ENCODE assay signal across 8 cellular contexts in the genomic region with DNA sequence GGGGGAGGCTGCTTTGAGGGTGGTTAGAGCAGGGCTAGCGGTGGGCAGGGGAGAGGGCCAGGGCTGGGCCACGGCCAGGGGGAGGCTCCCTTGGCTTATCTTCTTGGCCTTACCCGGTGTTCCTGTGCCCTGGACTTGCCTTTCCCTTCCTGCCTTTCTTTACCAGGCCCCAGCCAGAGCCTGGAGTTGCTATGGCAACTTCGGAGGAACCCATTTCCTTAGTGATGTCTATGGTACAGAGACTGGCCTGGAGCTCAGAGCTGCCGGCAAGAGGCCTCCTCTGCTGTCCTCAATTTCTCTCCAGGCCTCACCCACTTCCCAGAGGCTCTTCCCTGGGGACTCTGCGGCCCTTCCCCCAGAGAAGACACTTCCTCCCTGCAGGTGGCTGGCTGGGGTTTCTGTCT. TPM values are rescaled to one million over a fixed set of nuclear protein-coding genes. Genes with fewer than 3 reads are reported as not detected.
DNase-seq lines count a peak whose midpoint lies in the region; ATAC-seq, FAIRE-seq and TF ChIP-seq lines count a peak whose summit lies in the region.

No MANE protein-coding gene starts in this region.

- no peak for TF ChIP-seq EP300 in A549 (IDR thresholded peaks at IDR 0.05)

- H2AFZ ChIP-seq in Karpas-422 (ENCODE audit: low read length) = no peak overlapping the region

- CTCF ChIA-PET in A549 (lab: Yijun Ruan, JAX) = interaction anchor here (1.2 to 89.4 kb wide), 3 partner anchors 12 to 126 kb away, joined by 3 to 3291 read pairs (median 6); a partner anchor contains a TSS
- CTCF ChIA-PET in activated naive CD4-positive, alpha-beta T cell treated with anti-CD3 and anti-CD28 coated beads, Interleukin-2, amount 10 ng/mL, durations not matched to agents 7 days and 5 days (lab: Charles Lee) = interaction anchor here (0.8 to 1.6 kb wide), 3 partner anchors 12 to 49 kb away, joined by 3 read pairs; no protein-coding TSS in a partner anchor

- H3K9me2 ChIP-seq in Karpas-422 (replicated peaks; ENCODE audit: insufficient read depth, low read length) = no peaks in the 10 kb centered on the region

- peaks cover 12% of the 10 kb centered on the region for H3K4me1 Mint-ChIP-seq in activated naive CD4-positive, alpha-beta T cell treated with anti-CD3 and anti-CD28 coated beads, Interleukin-2, amount 10 ng/mL, durations not matched to agents 7 days and 5 days

- no peaks in the 10 kb centered on the region for H4K20me1 ChIP-seq in Karpas-422 (ENCODE audit: insufficient read depth, low read depth, low read length)

- DNase-seq in A549 (ENCODE audit: low read depth in 1 of 2, low spot score in 1 of 2) (peak in 1 of 2 experiments; percentile 46), Karpas-422 (peak; percentile 46), body of pancreas (peak in 3 of 4 donors; percentile 27 to 33 (median 28)), islet precursor cell (peak; percentile 86), GM19238 (ENCODE audit: insufficient read length, low spot score) (no peak), NCI-H526 treated with DMSO at 0.1 percent for 48 hours (lab: John Stamatoyannopoulos, UW) (no peak), left lung (no peak)
- DNase-seq in activated naive CD4-positive, alpha-beta T cell treated with anti-CD3 and anti-CD28 coated beads, Interleukin-2, amount 10 ng/mL, durations not matched to agents 7 days and 5 days = no peak

- H3K27me3 ChIP-seq in Karpas-422 (ENCODE audit: low read length) (no peaks in the 10 kb centered on the region), body of pancreas (peaks cover 0 to 16% of the 10 kb centered on the region in 2 donors), left lung (peaks cover 25 to 100% of the 10 kb centered on the region in 2 donors)

- H3K9me3 ChIP-seq in A549 (no peaks in the 10 kb centered on the region), Karpas-422 (ENCODE audit: low read length) (no peaks in the 10 kb centered on the region), body of pancreas (no peaks in the 10 kb centered on the region), left lung (no peaks in the 10 kb centered on the region)

- H3K9ac ChIP-seq in Karpas-422 (ENCODE audit: low read length) = no peak overlapping the region

- H3K79me2 ChIP-seq in Karpas-422 (ENCODE audit: low read length) = no peaks in the 10 kb centered on the region

- H3K36me3 Mint-ChIP-seq in activated naive CD4-positive, alpha-beta T cell treated with anti-CD3 and anti-CD28 coated beads, Interleukin-2, amount 10 ng/mL, durations not matched to agents 7 days and 5 days = no peaks in the 10 kb centered on the region

- H3K27ac ChIP-seq in A549 = peak overlapping the region in 1 of 2 experiments; percentile 51; a peak in 2 of 6 replicates
- H3K27ac ChIP-seq in Karpas-422 (ENCODE audit: low read length) = no peak overlapping the region
- no peak overlapping the region for H3K27ac ChIP-seq in body of pancreas
- no peak overlapping the region for H3K27ac ChIP-seq in left lung

- peaks cover 90% of the 10 kb centered on the region for H3K27me3 Mint-ChIP-seq in activated naive CD4-positive, alpha-beta T cell treated with anti-CD3 and anti-CD28 coated beads, Interleukin-2, amount 10 ng/mL, durations not matched to agents 7 days and 5 days

- intact Hi-C loops in body of pancreas (cut with DNase I) = no loop called here
- intact Hi-C loops in left lung (cut with DNase I) = no loop called here

- no peak overlapping the region for H3K4me3 Mint-ChIP-seq in activated naive CD4-positive, alpha-beta T cell treated with anti-CD3 and anti-CD28 coated beads, Interleukin-2, amount 10 ng/mL, durations not matched to agents 7 days and 5 days

- H3K36me3 ChIP-seq in Karpas-422 (ENCODE audit: insufficient read depth, low read length) = no peaks in the 10 kb centered on the region
- no peaks in the 10 kb centered on the region for H3K36me3 ChIP-seq in body of pancreas (replicated peaks in 1 of 2; ENCODE audit: insufficient read depth in 1 of 2, low read depth in 2 of 2)
- H3K36me3 ChIP-seq in left lung = no peaks in the 10 kb centered on the region

- TF ChIP-seq RAD21 in A549 (conservative IDR thresholded peaks at IDR 0.05 in 1 of 2, IDR thresholded peaks at IDR 0.05 in 1 of 2) = no peak

- POLR2A ChIA-PET in A549 (lab: Yijun Ruan, JAX) = no interaction called here

- H3K27ac Mint-ChIP-seq in activated naive CD4-positive, alpha-beta T cell treated with anti-CD3 and anti-CD28 coated beads, Interleukin-2, amount 10 ng/mL, durations not matched to agents 7 days and 5 days = no peak overlapping the region

- H3K9me3 Mint-ChIP-seq in activated naive CD4-positive, alpha-beta T cell treated with anti-CD3 and anti-CD28 coated beads, Interleukin-2, amount 10 ng/mL, durations not matched to agents 7 days and 5 days = no peaks in the 10 kb centered on the region

- no peak for FAIRE-seq in A549 (lab: Jason Lieb, UNC)

- WGBS in A549 (ENCODE audit: missing lambda C conversion rate) = 34% methylated on average over 6 of the region's 6 CpGs
- 48 to 56% methylated on average over 6 of the region's 6 CpGs for WGBS in body of pancreas, 2 donors

- H3K4me2 ChIP-seq in A549 = no peak overlapping the region
- H3K4me2 ChIP-seq in Karpas-422 (ENCODE audit: low read depth, low read length, poor library complexity, severe bottlenecking) = no peak overlapping the region

- H3K4me3 ChIP-seq in A549 (no peak overlapping the region), Karpas-422 (ENCODE audit: low read length) (no peak overlapping the region), body of pancreas (no peak overlapping the region), left lung (no peak overlapping the region)

- TF ChIP-seq POLR2A in A549 (IDR thresholded peaks at IDR 0.05; ENCODE audit: low read length) (no peak), body of pancreas (IDR thresholded peaks at IDR 0.05) (no peak)

- ATAC-seq in A549 (peak; percentile 37 to 64), body of pancreas (no peak), left lung (no peak)

- H3K4me1 ChIP-seq in A549 = peaks cover 14% of the 10 kb centered on the region
- peaks cover 7% of the 10 kb centered on the region for H3K4me1 ChIP-seq in Karpas-422 (ENCODE audit: low read length)
- peaks cover 18% of the 10 kb centered on the region for H3K4me1 ChIP-seq in body of pancreas
- peaks cover 0 to 10% of the 10 kb centered on the region in 2 donors for H3K4me1 ChIP-seq in left lung

- no peak for TF ChIP-seq CTCF in A549 (IDR thresholded peaks at IDR 0.05)
- TF ChIP-seq CTCF in body of pancreas (IDR thresholded peaks at IDR 0.05) = no peak
- TF ChIP-seq CTCF in left lung (IDR thresholded peaks at IDR 0.05) = no peak

TF ChIP-seq in A549, 52 proteins besides CTCF, POLR2A, EP300 and RAD21 (continues in another document):
- no peak for TF ChIP-seq POLR2AphosphoS2 (conservative IDR thresholded peaks at IDR 0.05; ENCODE audit: low read length)
- TF ChIP-seq HEYL (CRISPR knock-in tag; IDR thresholded peaks at IDR 0.05) = no peak
- no peak for TF ChIP-seq KDM1A (IDR thresholded peaks at IDR 0.05; ENCODE audit: low read depth)
- TF ChIP-seq NPAS2 (CRISPR knock-in tag; IDR thresholded peaks at IDR 0.05; ENCODE audit: borderline replicate concordance) = no peak
- no peak for TF ChIP-seq HOXA7 (CRISPR knock-in tag; IDR thresholded peaks at IDR 0.05)
- TF ChIP-seq, protein P1, sequence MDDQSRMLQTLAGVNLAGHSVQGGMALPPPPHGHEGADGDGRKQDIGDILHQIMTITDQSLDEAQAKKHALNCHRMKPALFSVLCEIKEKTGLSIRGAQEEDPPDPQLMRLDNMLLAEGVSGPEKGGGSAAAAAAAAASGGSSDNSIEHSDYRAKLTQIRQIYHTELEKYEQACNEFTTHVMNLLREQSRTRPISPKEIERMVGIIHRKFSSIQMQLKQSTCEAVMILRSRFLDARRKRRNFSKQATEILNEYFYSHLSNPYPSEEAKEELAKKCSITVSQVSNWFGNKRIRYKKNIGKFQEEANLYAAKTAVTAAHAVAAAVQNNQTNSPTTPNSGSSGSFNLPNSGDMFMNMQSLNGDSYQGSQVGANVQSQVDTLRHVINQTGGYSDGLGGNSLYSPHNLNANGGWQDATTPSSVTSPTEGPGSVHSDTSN (IDR thresholded peaks at IDR 0.05) = no peak

RNA-seq across cellular contexts. Expression of a gene that starts 11.5 kb away (rescaled TPM):
- polyA plus RNA-seq in A549 (2011; rRNA removed) (2.3 TPM in 2 replicates), A549 (2017; fragmentation: RNase III; extraction: RNeasy Plus Mini Kit Qiagen cat#74134 plus additional on column Dnase treatment) (9.3 to 13.0 TPM (median 11.5 TPM) in 3 replicates)
- 5.8 and 7.2 TPM in 2 replicates for polyA plus RNA-seq in A549 (2012; cell fraction: cytosol; rRNA removed)
- 25.9 and 31.3 TPM in 2 replicates for polyA plus RNA-seq in A549 (2012; cell fraction: nucleus; rRNA removed)
- 3.1 and 6.2 TPM in 2 replicates for polyA minus RNA-seq in A549 (2011; rRNA and poly(A)+ RNA removed)
- total RNA-seq in Karpas-422 (2014; rRNA removed; shearing (Covaris generic); ENCODE audit: low replicate concordance) = not detected in 2 replicates
- total RNA-seq in body of pancreas (1 to 10 TPM; 2.9 to 3.6 TPM), left lung (10 to 100 TPM in 1 of 2 donors, 1 to 10 TPM in 1; 7.3 to 11.7 TPM)

RNA-seq across cellular contexts. Expression of a gene that starts 27.9 kb away (rescaled TPM):
- 0.06 and 0.20 TPM in 2 replicates for polyA plus RNA-seq in A549 (2011; rRNA removed)
- polyA plus RNA-seq in A549 (2012; cell fraction: cytosol; rRNA removed) = 0.01 and 0.10 TPM in 2 replicates
- polyA plus RNA-seq in A549 (2012; cell fraction: nucleus; rRNA removed) = 0.04 TPM in 1 of 2 replicates, not detected in the other
- polyA plus RNA-seq in A549 (2017; fragmentation: RNase III; extraction: RNeasy Plus Mini Kit Qiagen cat#74134 plus additional on column Dnase treatment) = 0.09 TPM in 1 of 3 replicates, not detected in the others
- 0.21 TPM in 1 of 2 replicates, not detected in the other for polyA minus RNA-seq in A549 (2011; rRNA and poly(A)+ RNA removed)
- total RNA-seq in Karpas-422 (2014; rRNA removed; shearing (Covaris generic); ENCODE audit: low replicate concordance) = not detected in 2 replicates
- 10 to 100 TPM; 12.7 to 23.1 TPM for total RNA-seq in body of pancreas
- 100 to 1,000 TPM in 1 of 2 donors, 10 to 100 TPM in 1; 32.0 to 101 TPM for total RNA-seq in left lung

RNA-seq across cellular contexts. Expression of a gene that starts 52.6 kb away (rescaled TPM):
- polyA plus RNA-seq in A549 (2011; rRNA removed) = 46.2 and 55.3 TPM in 2 replicates
- polyA plus RNA-seq in A549 (2012; cell fraction: cytosol; rRNA removed) = 55.6 and 70.3 TPM in 2 replicates
- polyA plus RNA-seq in A549 (2012; cell fraction: nucleus; rRNA removed) = 113 and 115 TPM in 2 replicates
- polyA plus RNA-seq in A549 (2017; fragmentation: RNase III; extraction: RNeasy Plus Mini Kit Qiagen cat#74134 plus additional on column Dnase treatment) = 31.3 to 38.4 TPM (median 36.2 TPM) in 3 replicates
- polyA minus RNA-seq in A549 (2011; rRNA and poly(A)+ RNA removed) = 63.6 and 92.8 TPM in 2 replicates
- total RNA-seq in Karpas-422 (2014; rRNA removed; shearing (Covaris generic); ENCODE audit: low replicate concordance) = 10.5 and 17.1 TPM in 2 replicates
- 10 to 100 TPM; 40.5 to 57.4 TPM for total RNA-seq in body of pancreas
- 10 to 100 TPM; 43.7 to 50.1 TPM for total RNA-seq in left lung

RNA-seq across cellular contexts. Expression of a gene that starts 58.4 kb away (rescaled TPM):
- polyA plus RNA-seq in A549 (2011; rRNA removed) = 29.0 and 38.4 TPM in 2 replicates
- 73.2 and 84.2 TPM in 2 replicates for polyA plus RNA-seq in A549 (2012; cell fraction: cytosol; rRNA removed)
- polyA plus RNA-seq in A549 (2012; cell fraction: nucleus; rRNA removed) = 159 and 164 TPM in 2 replicates
- polyA plus RNA-seq in A549 (2017; fragmentation: RNase III; extraction: RNeasy Plus Mini Kit Qiagen cat#74134 plus additional on column Dnase treatment) = 40.8 to 42.8 TPM (median 40.9 TPM) in 3 replicates
- 54.4 and 63.2 TPM in 2 replicates for polyA minus RNA-seq in A549 (2011; rRNA and poly(A)+ RNA removed)
- 74.6 and 77.9 TPM in 2 replicates for total RNA-seq in Karpas-422 (2014; rRNA removed; shearing (Covaris generic); ENCODE audit: low replicate concordance)
- total RNA-seq in body of pancreas = 10 to 100 TPM; 18.4 to 24.7 TPM
- total RNA-seq in left lung = 10 to 100 TPM; 41.6 to 62.9 TPM

Comparison
In these comparisons a context has a peak if more than half of its experiments do, and no peak if none do; other contexts are left out.
1. ATAC-seq: peak in A549 (2 of 2); none in body of pancreas (single experiment) and left lung (single experiment).
2. DNase-seq: peak in Karpas-422 (single experiment), body of pancreas (3 of 4) and islet precursor cell (single experiment); none in activated naive CD4-positive, alpha-beta T cell treated with anti-CD3 and anti-CD28 coated beads, Interleukin-2, amount 10 ng/mL, durations not matched to agents 7 days and 5 days (single experiment), GM19238 (single experiment), NCI-H526 treated with DMSO at 0.1 percent for 48 hours (single experiment) and left lung (0 of 2).
3. RNA of a gene that starts 27.9 kb away (total RNA-seq): 32.0 to 101 TPM in left lung and 12.7 to 23.1 TPM in body of pancreas; not detected in Karpas-422; every median in the first group is over 10 times any median in the second.